Comparison of ENCODE assay signal across 20 cellular contexts in genomic region chr6:157427969-157428368, GRCh38. TPM values are rescaled to one million over a fixed set of nuclear protein-coding genes. Genes with fewer than 3 reads are reported as not detected.
DNase-seq lines count a peak whose midpoint lies in the region; ATAC-seq and TF ChIP-seq lines count a peak whose summit lies in the region.
"Had no signal": no experiment of that assay in that cellular context is flagged by ENCODE, and none has a peak within 500 bp of the region (broad histone marks: within the 10 kb centered on the region; RNA-seq: fewer than 3 reads in every experiment).

No MANE protein-coding gene starts in this region.

- no peaks in the 10 kb centered on the region for H3K36me3 Mint-ChIP-seq in activated naive CD8-positive, alpha-beta T cell treated with anti-CD3 and anti-CD28 coated beads for 36 hours
- H3K36me3 Mint-ChIP-seq in type B pancreatic cell, result no peaks in the 10 kb centered on the region
- H3K36me3 Mint-ChIP-seq: CD4-positive, CD25-positive, alpha-beta regulatory T cell had no signal

- peaks cover 0 to 65% of the 10 kb centered on the region in 2 donors for H3K4me1 ChIP-seq in right atrium auricular region
- H3K4me1 ChIP-seq: tibial artery had no signal

- H3K4me1 Mint-ChIP-seq in activated naive CD8-positive, alpha-beta T cell treated with anti-CD3 and anti-CD28 coated beads for 36 hours, result peaks cover 15% of the 10 kb centered on the region
- H3K4me1 Mint-ChIP-seq in type B pancreatic cell (ENCODE audit: unreplicated experiment), result peaks cover 51% of the 10 kb centered on the region

- no peaks in the 10 kb centered on the region for H3K27me3 ChIP-seq in right atrium auricular region
- H3K27me3 ChIP-seq: dorsolateral prefrontal cortex, neutrophil, tibial artery had no signal

- ATAC-seq in HG03378 (IDR thresholded peaks at IDR 0.05; ENCODE audit: unreplicated experiment) (no peak), left lobe of liver (no peak)

- H3K27ac ChIP-seq in right atrium auricular region, result peak overlapping the region; percentile 73 to 80
- H3K27ac ChIP-seq: epithelial cell of prostate, HL-60, neutrophil, tibial artery had no signal

- TF ChIP-seq CTCF in right atrium auricular region (IDR thresholded peaks at IDR 0.05) (no peak), type B pancreatic cell (conservative IDR thresholded peaks at IDR 0.05) (no peak)

- H3K9me3 Mint-ChIP-seq in activated naive CD8-positive, alpha-beta T cell treated with anti-CD3 and anti-CD28 coated beads for 36 hours, result no peaks in the 10 kb centered on the region
- H3K9me3 Mint-ChIP-seq in type B pancreatic cell, result peaks cover 4% of the 10 kb centered on the region

- H3K9me3 ChIP-seq in right atrium auricular region, result no peaks in the 10 kb centered on the region
- H3K9me3 ChIP-seq: neutrophil, tibial artery had no signal

- H3K4me3 Mint-ChIP-seq in activated naive CD8-positive, alpha-beta T cell treated with anti-CD3 and anti-CD28 coated beads for 36 hours, result no peak overlapping the region
- H3K4me3 Mint-ChIP-seq in type B pancreatic cell, result peak overlapping the region; percentile 27
- H3K4me3 Mint-ChIP-seq: CD4-positive, CD25-positive, alpha-beta regulatory T cell had no signal

- DNase-seq in stimulated activated CD4-positive, alpha-beta T cell treated with anti-CD3 and anti-CD28 coated beads, Interleukin-15, amount 100 ng/mL, for 24 hours, result peak; percentile 22
- no peak for DNase-seq in stimulated activated CD4-positive, alpha-beta T cell treated with anti-CD3 and anti-CD28 coated beads, Interleukin-4, amount 100 ng/mL, for 24 hours
- DNase-seq in activated naive CD8-positive, alpha-beta T cell treated with anti-CD3 and anti-CD28 coated beads for 36 hours, result no peak
- no peak for DNase-seq in right atrium auricular region (ENCODE audit: low spot score)
- no peak for DNase-seq in type B pancreatic cell (ENCODE audit: extremely low spot score, unreplicated experiment)
- DNase-seq in SHP77 (lab: John Stamatoyannopoulos, UW), result no peak
- no peak for DNase-seq in left lobe of liver (ENCODE audit: low spot score)
- DNase-seq: amniotic stem cell; CD4-positive, CD25-positive, alpha-beta regulatory T cell; dorsolateral prefrontal cortex; foreskin fibroblast; NCI-H1417 treated with DMSO at 0.1 percent for 48 hours; NCI-H510A; NK-92 treated with Interleukin-12 subunit alpha and Interleukin-12 subunit beta, amount 100 ng/mL, for 24 hours; T-helper 9 cell; tibial artery had no signal

- peaks cover 5% of the 10 kb centered on the region for H3K27me3 Mint-ChIP-seq in activated naive CD8-positive, alpha-beta T cell treated with anti-CD3 and anti-CD28 coated beads for 36 hours
- peaks cover 3% of the 10 kb centered on the region for H3K27me3 Mint-ChIP-seq in type B pancreatic cell

- peak overlapping the region; percentile 25 for H3K27ac Mint-ChIP-seq in activated naive CD8-positive, alpha-beta T cell treated with anti-CD3 and anti-CD28 coated beads for 36 hours
- H3K27ac Mint-ChIP-seq in type B pancreatic cell, result no peak overlapping the region
- H3K27ac Mint-ChIP-seq: CD4-positive, CD25-positive, alpha-beta regulatory T cell had no signal

- H3K36me3 ChIP-seq in right atrium auricular region, result no peaks in the 10 kb centered on the region
- H3K36me3 ChIP-seq: neutrophil, tibial artery had no signal

- peak overlapping the region in 1 of 2 donors; percentile 10 for H3K4me3 ChIP-seq in right atrium auricular region
- H3K4me3 ChIP-seq: tibial artery had no signal

RNA-seq across cellular contexts. Expression of gene ZDHHC14, which starts 47.0 kb away (rescaled TPM):
- total RNA-seq in activated naive CD8-positive, alpha-beta T cell treated with anti-CD3 and anti-CD28 coated beads for 36 hours, result 1 to 10 TPM; 2.9 to 3.5 TPM
- 10 to 100 TPM; 13.0 to 19.1 TPM for total RNA-seq in right atrium auricular region
- total RNA-seq in type B pancreatic cell (ENCODE audit: low replicate concordance), result 11.1 and 15.6 TPM in 2 replicates
- total RNA-seq in left lobe of liver, result 13.7 TPM
